8 cellular contexts compared by ENCODE assay signal in genomic region chrX:48003367-48003757, GRCh38. TPM values are rescaled to one million over a fixed set of nuclear protein-coding genes. Genes with fewer than 3 reads are reported as not detected.
DNase-seq lines count a peak whose midpoint lies in the region; ATAC-seq and TF ChIP-seq lines count a peak whose summit lies in the region.

No MANE protein-coding gene starts in this region.

- ATAC-seq in HG02759 (IDR thresholded peaks at IDR 0.05; ENCODE audit: unreplicated experiment) (peak; percentile 13), heart left ventricle (peak in 2 of 4 donors; percentile 14 to 19), HG03097 (IDR thresholded peaks at IDR 0.05; ENCODE audit: low FRiP score, unreplicated experiment) (no peak)
- ATAC-seq in activated T-cell treated with anti-CD3 and anti-CD28 coated beads, Interleukin-2, amount 50 U/mL, for 4 hours: peak; percentile 3 to 31

- peak overlapping the region; percentile 95 for H3K4me3 Mint-ChIP-seq in activated T-cell treated with anti-CD3 and anti-CD28 coated beads, Interleukin-2, amount 50 U/mL, for 4 hours

- intact Hi-C loops in heart left ventricle (cut with DNase I): no loop called here

- TF ChIP-seq CTCF in heart left ventricle (IDR thresholded peaks at IDR 0.05) (no peak), retinal pigment epithelial cell (conservative IDR thresholded peaks at IDR 0.05; ENCODE audit: low read depth, low read length) (no peak)

- H3K9me3 ChIP-seq in heart left ventricle: no peaks in the 10 kb centered on the region

- H3K4me1 Mint-ChIP-seq in activated T-cell treated with anti-CD3 and anti-CD28 coated beads, Interleukin-2, amount 50 U/mL, for 4 hours (ENCODE audit: low read depth): peaks cover 23% of the 10 kb centered on the region

- H3K27me3 ChIP-seq in heart left ventricle: no peaks in the 10 kb centered on the region

- H3K9me3 Mint-ChIP-seq in activated T-cell treated with anti-CD3 and anti-CD28 coated beads, Interleukin-2, amount 50 U/mL, for 4 hours: no peaks in the 10 kb centered on the region

- H3K27me3 Mint-ChIP-seq in activated T-cell treated with anti-CD3 and anti-CD28 coated beads, Interleukin-2, amount 50 U/mL, for 4 hours (ENCODE audit: low read depth): no peaks in the 10 kb centered on the region

- 1 to 35% (median 15%) methylated on average over 14 to 18 of the region's 18 CpGs for WGBS in heart left ventricle, 4 donors

- DNase-seq in ELR (ENCODE audit: low read depth) (peak; percentile 8), heart left ventricle (peak in 1 of 5 donors; percentile 25), retinal pigment epithelial cell (ENCODE audit: low read depth) (no peak), SHP77 treated with DMSO at 0.1 percent for 48 hours (lab: John Stamatoyannopoulos, UW) (no peak), HuH-7 (ENCODE audit: low spot score) (no peak)
- no peak for DNase-seq in activated T-cell treated with anti-CD3 and anti-CD28 coated beads, Interleukin-2, amount 50 U/mL, for 4 hours

- peak overlapping the region in 11 of 12 donors; percentile 24 to 79 (median 71) for H3K27ac ChIP-seq in heart left ventricle

- H3K4me1 ChIP-seq in heart left ventricle: peaks cover 0 to 8% (median 0%) of the 10 kb centered on the region in 12 donors

- TF ChIP-seq POLR2A in heart left ventricle (IDR thresholded peaks at IDR 0.05): no peak

- H3K36me3 ChIP-seq in heart left ventricle: no peaks in the 10 kb centered on the region

- H3K36me3 Mint-ChIP-seq in activated T-cell treated with anti-CD3 and anti-CD28 coated beads, Interleukin-2, amount 50 U/mL, for 4 hours (ENCODE audit: insufficient read depth): peaks cover 7% of the 10 kb centered on the region

- H3K4me3 ChIP-seq in heart left ventricle (peak overlapping the region; percentile 31 to 82 (median 64)), retinal pigment epithelial cell (ENCODE audit: low read length) (peak overlapping the region; percentile 80)

RNA-seq across cellular contexts. Expression of gene ZNF182, which starts 0.4 kb away (rescaled TPM):
- total RNA-seq in activated T-cell treated with anti-CD3 and anti-CD28 coated beads, Interleukin-2, amount 50 U/mL, for 4 hours: 1 to 10 TPM; 3.3 to 4.0 (median 3.7) TPM
- 1 to 10 TPM; 1.8 to 4.8 (median 3.0) TPM for total RNA-seq in heart left ventricle
- polyA plus RNA-seq in heart left ventricle: 1 to 10 TPM; 1.9 to 2.5 TPM

RNA-seq across cellular contexts. Expression of gene SPACA5, which starts 3.4 kb away (rescaled TPM):
- not detected for total RNA-seq in activated T-cell treated with anti-CD3 and anti-CD28 coated beads, Interleukin-2, amount 50 U/mL, for 4 hours
- not detected for total RNA-seq in heart left ventricle
- not detected for polyA plus RNA-seq in heart left ventricle
